In the genomic region with DNA sequence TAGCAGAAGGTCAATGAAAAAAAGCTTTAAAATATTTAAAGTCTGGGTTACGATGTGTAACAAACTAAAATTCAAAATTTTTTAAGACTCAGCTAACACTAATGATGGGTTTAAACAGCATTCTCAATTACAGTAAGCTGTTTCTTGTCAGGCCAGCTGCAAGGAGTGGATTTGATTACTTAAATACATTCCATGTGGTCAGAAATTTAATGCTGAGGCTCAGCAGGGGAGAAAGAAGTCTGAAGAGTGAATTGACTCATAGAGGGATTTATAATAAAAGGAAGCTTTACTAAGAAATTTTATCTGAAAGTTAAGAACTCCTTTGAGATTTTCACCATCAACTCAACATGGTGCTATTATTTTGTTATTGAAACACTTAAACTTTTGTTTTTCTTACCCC, we compare ENCODE assay signal across 23 cellular contexts.
DNase-seq lines count a peak whose midpoint lies in the region; ATAC-seq, FAIRE-seq and TF ChIP-seq lines count a peak whose summit lies in the region.
"Had no signal": no experiment of that assay in that cellular context is flagged by ENCODE, and none has a peak within 500 bp of the region (broad histone marks: within the 10 kb centered on the region; RNA-seq: fewer than 3 reads in every experiment).

No MANE protein-coding gene starts in this region.

- H3K27me3 ChIP-seq in MM.1S (replicated peaks; ENCODE audit: insufficient read depth, low read length) (no peaks in the 10 kb centered on the region), adipocyte (replicated peaks; ENCODE audit: control insufficient read depth, insufficient read depth, low read length) (no peaks in the 10 kb centered on the region), mesenchymal stem cell (ENCODE audit: control insufficient read depth in 1 of 2, insufficient read depth in 1 of 2, low read length in 2 of 2) (no peaks in the 10 kb centered on the region)
- H3K27me3 ChIP-seq: gastroesophageal sphincter, thyroid gland had no signal

- H2BK5ac ChIP-seq in mesenchymal stem cell (ENCODE audit: low read depth, low read length, poor library complexity, severe bottlenecking) = no peak overlapping the region

- H3K4me1 ChIP-seq in MM.1S (ENCODE audit: low read length) (peaks cover 20% of the 10 kb centered on the region; the same call in 1 of the 2 replicates), adipocyte (ENCODE audit: control insufficient read depth, insufficient read depth, low read length) (no peaks in the 10 kb centered on the region), mesenchymal stem cell (ENCODE audit: control insufficient read depth, insufficient read depth, low read depth, low read length) (no peaks in the 10 kb centered on the region)
- H3K4me1 ChIP-seq: gastroesophageal sphincter, thyroid gland had no signal

- H3K9me3 ChIP-seq in MM.1S (replicated peaks; ENCODE audit: insufficient read depth, low read length) (no peaks in the 10 kb centered on the region), adipocyte (ENCODE audit: control insufficient read depth, low read length) (no peaks in the 10 kb centered on the region), mesenchymal stem cell (ENCODE audit: control insufficient read depth, low read length) (no peaks in the 10 kb centered on the region)
- H3K9me3 ChIP-seq: gastroesophageal sphincter, thyroid gland had no signal

- no peak overlapping the region for H3K18ac ChIP-seq in mesenchymal stem cell (ENCODE audit: low read depth in 1 of 2, low read length in 2 of 2)

- no peak overlapping the region for H3K23ac ChIP-seq in mesenchymal stem cell (ENCODE audit: low read length in 2 of 2)

- H2BK15ac ChIP-seq in mesenchymal stem cell (ENCODE audit: low read depth, poor library complexity, severe bottlenecking) = no peak overlapping the region

- H3K36me3 Mint-ChIP-seq in natural killer cell treated with Interleukin-12 subunit alpha and Interleukin-12 subunit beta and Interleukin-15 and Interleukin-18, amount 100 ng/mL, for 72 hours = peaks cover 4% of the 10 kb centered on the region
- H3K36me3 Mint-ChIP-seq in activated CD8-positive, alpha-beta memory T cell treated with anti-CD3 and anti-CD28 coated beads, Interleukin-2, amount 10 ng/mL, durations not matched to agents 7 days and 5 days = no peaks in the 10 kb centered on the region
- H3K36me3 Mint-ChIP-seq: activated naive CD8-positive, alpha-beta T cell treated with anti-CD3 and anti-CD28 coated beads, Interleukin-2, amount 10 ng/mL, durations not matched to agents 7 days and 5 days; CD4-positive, alpha-beta memory T cell had no signal

- no CpG with 5 or more reads among the region's 1 CpG for WGBS in mesenchymal stem cell

- H2BK12ac ChIP-seq in mesenchymal stem cell (ENCODE audit: low read length in 2 of 2) = no peak overlapping the region

- ATAC-seq in natural killer cell treated with Interleukin-12 subunit alpha and Interleukin-12 subunit beta and Interleukin-15 and Interleukin-18, amount 100 ng/mL, for 72 hours = no peak
- ATAC-seq in activated CD8-positive, alpha-beta memory T cell treated with anti-CD3 and anti-CD28 coated beads, Interleukin-2, amount 10 ng/mL, durations not matched to agents 7 days and 5 days = no peak
- ATAC-seq: gastroesophageal sphincter, left lobe of liver, right cardiac atrium had no signal

- H3K9ac ChIP-seq in MM.1S (ENCODE audit: low read length) (no peak overlapping the region), adipocyte (ENCODE audit: low read length) (no peak overlapping the region), mesenchymal stem cell (ENCODE audit: low read length) (no peak overlapping the region)

- H3K4me3 ChIP-seq in MM.1S (ENCODE audit: low read length) (no peak overlapping the region), adipocyte (ENCODE audit: low read length) (no peak overlapping the region), mesenchymal stem cell (ENCODE audit: insufficient read depth in 1 of 2, low read depth in 1 of 2, low read length in 2 of 2) (no peak overlapping the region)
- H3K4me3 ChIP-seq: gastroesophageal sphincter, thyroid gland had no signal

- H3K79me1 ChIP-seq in mesenchymal stem cell (replicated peaks; ENCODE audit: low read length, poor library complexity, severe bottlenecking) = no peaks in the 10 kb centered on the region

- H2AFZ ChIP-seq in MM.1S (ENCODE audit: low read length) (no peak overlapping the region), mesenchymal stem cell (ENCODE audit: low read depth, low read length) (no peak overlapping the region)

- H3K9me3 Mint-ChIP-seq in natural killer cell treated with Interleukin-12 subunit alpha and Interleukin-12 subunit beta and Interleukin-15 and Interleukin-18, amount 100 ng/mL, for 72 hours = peaks cover 24% of the 10 kb centered on the region
- H3K9me3 Mint-ChIP-seq in activated CD8-positive, alpha-beta memory T cell treated with anti-CD3 and anti-CD28 coated beads, Interleukin-2, amount 10 ng/mL, durations not matched to agents 7 days and 5 days (ENCODE audit: low read depth) = peaks cover 4% of the 10 kb centered on the region
- H3K9me3 Mint-ChIP-seq: stimulated activated naive B cell treated with anti-CD40 and anti-IgM and Interleukin-4, amounts not matched to agents 10 μg/mL and 1 μg/mL and 100 μg/mL, for 72 hours had no signal

- H3K36me3 ChIP-seq in MM.1S (replicated peaks; ENCODE audit: insufficient read depth, low read length) = no peaks in the 10 kb centered on the region
- H3K36me3 ChIP-seq in adipocyte (ENCODE audit: control insufficient read depth, insufficient read depth, low read length, severe bottlenecking) = no peaks in the 10 kb centered on the region
- H3K36me3 ChIP-seq in mesenchymal stem cell (ENCODE audit: control insufficient read depth in 1 of 2, insufficient read depth in 2 of 2, low read depth in 1 of 2, low read length in 2 of 2) = no peaks in the 10 kb centered on the region
- H3K36me3 ChIP-seq: gastroesophageal sphincter, thyroid gland had no signal

- no peak for DNase-seq in D721Med (ENCODE audit: insufficient read length, low spot score)
- peak; percentile 52 for DNase-seq in MM.1S
- DNase-seq in adipocyte (ENCODE audit: low read depth) = peak; percentile 0
- peak; percentile 73 for DNase-seq in mesenchymal stem cell
- no peak for DNase-seq in natural killer cell treated with Interleukin-12 subunit alpha and Interleukin-12 subunit beta and Interleukin-15 and Interleukin-18, amount 100 ng/mL, for 72 hours (ENCODE audit: low spot score)
- DNase-seq in cerebellum (ENCODE audit: low spot score) = no peak
- no peak for DNase-seq in activated CD8-positive, alpha-beta memory T cell treated with anti-CD3 and anti-CD28 coated beads, Interleukin-2, amount 10 ng/mL, durations not matched to agents 7 days and 5 days
- no peak for DNase-seq in NCI-H187 (lab: John Stamatoyannopoulos, UW)
- DNase-seq: activated CD4-positive, alpha-beta T cell treated with anti-CD3 and anti-CD28 coated beads for 1 hour; activated naive CD8-positive, alpha-beta T cell treated with anti-CD3 and anti-CD28 coated beads, Interleukin-2, amount 10 ng/mL, durations not matched to agents 7 days and 5 days; caudate nucleus; CD4-positive, alpha-beta memory T cell; NCI-H1105 treated with DMSO at 0.1 percent for 48 hours; NCI-H2171 treated with DMSO at 0.1 percent for 48 hours; NK-92 treated with Interleukin-12 subunit alpha and Interleukin-12 subunit beta, amount 100 ng/mL, for 24 hours; right cardiac atrium; stimulated activated naive B cell treated with anti-CD40 and anti-IgM and Interleukin-4, amounts not matched to agents 10 μg/mL and 1 μg/mL and 100 μg/mL, for 72 hours; SW 1271; thyroid gland had no signal

- no peak overlapping the region for H4K91ac ChIP-seq in mesenchymal stem cell (ENCODE audit: low read length)

- no peaks in the 10 kb centered on the region for H3K9me2 ChIP-seq in MM.1S (replicated peaks; ENCODE audit: insufficient read depth, low read length)

- FAIRE-seq in D721Med (lab: Jason Lieb, UNC) = peak; percentile 46
- FAIRE-seq: HTR-8/SVneo, RCC 7860 had no signal

- H3K4me2 ChIP-seq in MM.1S (ENCODE audit: low read depth, low read length) = peak overlapping the region; percentile 51
- no peak overlapping the region for H3K4me2 ChIP-seq in mesenchymal stem cell (ENCODE audit: low read length, poor library complexity, severe bottlenecking)

- H3K4ac ChIP-seq in mesenchymal stem cell (ENCODE audit: low read depth in 1 of 2, low read length in 2 of 2) = no peak overlapping the region

- H4K20me1 ChIP-seq in MM.1S (ENCODE audit: insufficient read depth, low read length) = no peaks in the 10 kb centered on the region

- no peak overlapping the region for H4K8ac ChIP-seq in mesenchymal stem cell (ENCODE audit: low read length)

- CTCF ChIA-PET in activated CD8-positive, alpha-beta memory T cell treated with anti-CD3 and anti-CD28 coated beads, Interleukin-2, amount 10 ng/mL, durations not matched to agents 7 days and 5 days (lab: Charles Lee) = interaction anchor here (1.1 kb wide), 1 partner anchor 13 kb away, joined by 3 read pairs; no protein-coding TSS in a partner anchor

- no peak overlapping the region for H2AK5ac ChIP-seq in mesenchymal stem cell (ENCODE audit: low read length, severe bottlenecking)

- H3F3A ChIP-seq in MM.1S (ENCODE audit: insufficient read depth, low read length) = 0 out of 2 replicates have a peak, but pooled peaks cover 4% of the 10 kb centered on the region

- no peak overlapping the region for H2BK120ac ChIP-seq in mesenchymal stem cell (ENCODE audit: low read depth, low read length)

- H3K4me1 Mint-ChIP-seq in natural killer cell treated with Interleukin-12 subunit alpha and Interleukin-12 subunit beta and Interleukin-15 and Interleukin-18, amount 100 ng/mL, for 72 hours (ENCODE audit: low read depth in 2 of 2) = no peaks in the 10 kb centered on the region
- no peaks in the 10 kb centered on the region for H3K4me1 Mint-ChIP-seq in activated CD8-positive, alpha-beta memory T cell treated with anti-CD3 and anti-CD28 coated beads, Interleukin-2, amount 10 ng/mL, durations not matched to agents 7 days and 5 days
- H3K4me1 Mint-ChIP-seq: activated naive CD8-positive, alpha-beta T cell treated with anti-CD3 and anti-CD28 coated beads, Interleukin-2, amount 10 ng/mL, durations not matched to agents 7 days and 5 days; CD4-positive, alpha-beta memory T cell had no signal

- H3K27ac Mint-ChIP-seq in natural killer cell treated with Interleukin-12 subunit alpha and Interleukin-12 subunit beta and Interleukin-15 and Interleukin-18, amount 100 ng/mL, for 72 hours = no peak overlapping the region
- no peak overlapping the region for H3K27ac Mint-ChIP-seq in activated CD8-positive, alpha-beta memory T cell treated with anti-CD3 and anti-CD28 coated beads, Interleukin-2, amount 10 ng/mL, durations not matched to agents 7 days and 5 days
- H3K27ac Mint-ChIP-seq: activated naive CD8-positive, alpha-beta T cell treated with anti-CD3 and anti-CD28 coated beads, Interleukin-2, amount 10 ng/mL, durations not matched to agents 7 days and 5 days; stimulated activated naive B cell treated with anti-CD40 and anti-IgM and Interleukin-4, amounts not matched to agents 10 μg/mL and 1 μg/mL and 100 μg/mL, for 72 hours had no signal

- no peak for TF ChIP-seq CTCF in D721Med (IDR thresholded peaks at IDR 0.05; ENCODE audit: insufficient read depth, missing control alignments)
- no peak for TF ChIP-seq CTCF in MM.1S (IDR thresholded peaks at IDR 0.05; ENCODE audit: low read length)

- no peaks in the 10 kb centered on the region for H3K27me3 Mint-ChIP-seq in natural killer cell treated with Interleukin-12 subunit alpha and Interleukin-12 subunit beta and Interleukin-15 and Interleukin-18, amount 100 ng/mL, for 72 hours
- no peaks in the 10 kb centered on the region for H3K27me3 Mint-ChIP-seq in activated CD8-positive, alpha-beta memory T cell treated with anti-CD3 and anti-CD28 coated beads, Interleukin-2, amount 10 ng/mL, durations not matched to agents 7 days and 5 days
- H3K27me3 Mint-ChIP-seq: activated naive CD8-positive, alpha-beta T cell treated with anti-CD3 and anti-CD28 coated beads, Interleukin-2, amount 10 ng/mL, durations not matched to agents 7 days and 5 days; CD4-positive, alpha-beta memory T cell; stimulated activated naive B cell treated with anti-CD40 and anti-IgM and Interleukin-4, amounts not matched to agents 10 μg/mL and 1 μg/mL and 100 μg/mL, for 72 hours had no signal

- no peak overlapping the region for H3K14ac ChIP-seq in mesenchymal stem cell (ENCODE audit: low read length in 2 of 2)

- H3K27ac ChIP-seq in MM.1S (ENCODE audit: low read length) (peak overlapping the region; percentile 26; the same call in 1 of the 2 replicates), mesenchymal stem cell (ENCODE audit: low read length, poor library complexity, severe bottlenecking) (no peak overlapping the region)
- H3K27ac ChIP-seq: gastroesophageal sphincter, thyroid gland had no signal

- no peaks in the 10 kb centered on the region for H3K79me2 ChIP-seq in MM.1S (ENCODE audit: low read length)

- no peak overlapping the region for H3K4me3 Mint-ChIP-seq in natural killer cell treated with Interleukin-12 subunit alpha and Interleukin-12 subunit beta and Interleukin-15 and Interleukin-18, amount 100 ng/mL, for 72 hours
- no peak overlapping the region for H3K4me3 Mint-ChIP-seq in activated CD8-positive, alpha-beta memory T cell treated with anti-CD3 and anti-CD28 coated beads, Interleukin-2, amount 10 ng/mL, durations not matched to agents 7 days and 5 days
- H3K4me3 Mint-ChIP-seq: activated naive CD8-positive, alpha-beta T cell treated with anti-CD3 and anti-CD28 coated beads, Interleukin-2, amount 10 ng/mL, durations not matched to agents 7 days and 5 days; CD4-positive, alpha-beta memory T cell; stimulated activated naive B cell treated with anti-CD40 and anti-IgM and Interleukin-4, amounts not matched to agents 10 μg/mL and 1 μg/mL and 100 μg/mL, for 72 hours had no signal

Comparison
In these comparisons a context has a peak if more than half of its experiments do, and no peak if none do; other contexts are left out.
1. DNase-seq: peak in MM.1S (single experiment), adipocyte (single experiment) and mesenchymal stem cell (single experiment); none in D721Med (single experiment), natural killer cell treated with Interleukin-12 subunit alpha and Interleukin-12 subunit beta and Interleukin-15 and Interleukin-18, amount 100 ng/mL, for 72 hours (single experiment), cerebellum (single experiment), activated CD8-positive, alpha-beta memory T cell treated with anti-CD3 and anti-CD28 coated beads, Interleukin-2, amount 10 ng/mL, durations not matched to agents 7 days and 5 days (single experiment) and NCI-H187 (0 of 2).